In genomic region chr16:53672461-53672860, GRCh38 we compare ENCODE assay signal across 14 cellular contexts. TPM values are rescaled to one million over a fixed set of nuclear protein-coding genes. Genes with fewer than 3 reads are reported as not detected.
DNase-seq lines count a peak whose midpoint lies in the region; ATAC-seq, FAIRE-seq and TF ChIP-seq lines count a peak whose summit lies in the region.
"Had no signal": no experiment of that assay in that cellular context is flagged by ENCODE, and none has a peak within 500 bp of the region (broad histone marks: within the 10 kb centered on the region; RNA-seq: fewer than 3 reads in every experiment).

No MANE protein-coding gene starts in this region.

- ATAC-seq in HepG2 (peak; percentile 80), right lobe of liver (no peak), HG03108 (IDR thresholded peaks at IDR 0.05; ENCODE audit: unreplicated experiment) (no peak)

- no peaks in the 10 kb centered on the region; a peak in 1 of 5 replicates for H3K36me3 ChIP-seq in HepG2 (replicated peaks in 1 of 2; ENCODE audit: control insufficient read depth in 1 of 2, insufficient read depth in 2 of 2, low read length in 2 of 2)
- H3K36me3 ChIP-seq in right lobe of liver = no peaks in the 10 kb centered on the region
- no peaks in the 10 kb centered on the region for H3K36me3 ChIP-seq in H7 (replicated peaks; ENCODE audit: control insufficient read depth, insufficient read depth, low read length)

- TF ChIP-seq EP300 in HepG2 (IDR thresholded peaks at IDR 0.05; ENCODE audit: low read depth in 2 of 2, low read length in 2 of 2) (0 out of 4 replicates have a peak, but pooled peaks of 1 of the 2 experiments have one; percentile 43), HepG2 (CRISPR knock-in tag; IDR thresholded peaks at IDR 0.05; ENCODE audit: borderline replicate concordance) (no peak)

- H4K20me1 ChIP-seq in HepG2 (ENCODE audit: insufficient read depth, low read length) = no peaks in the 10 kb centered on the region

- H3K4me3 ChIP-seq in HepG2 (replicated peaks in 1 of 3; ENCODE audit: insufficient read depth in 1 of 3, low read depth in 2 of 3, low read length in 3 of 3) = no peak overlapping the region
- no peak overlapping the region for H3K4me3 ChIP-seq in right lobe of liver
- H3K4me3 ChIP-seq in H7 (ENCODE audit: insufficient read depth, low read depth, low read length) = no peak overlapping the region

- peaks cover 15% of the 10 kb centered on the region for H3K4me1 ChIP-seq in HepG2 (ENCODE audit: insufficient read depth, low read length)
- no peaks in the 10 kb centered on the region for H3K4me1 ChIP-seq in right lobe of liver

- CTCF ChIA-PET in HepG2 (lab: Yijun Ruan, JAX; ENCODE audit: low intra/inter-chr PET ratio, low total read pairs) = no interaction called here

- no peak overlapping the region for H3K4me2 ChIP-seq in HepG2 (ENCODE audit: low read depth, low read length)

- H3K9ac ChIP-seq in HepG2 (ENCODE audit: insufficient read depth, low read depth, low read length) = no peak overlapping the region

- FAIRE-seq in HepG2 (lab: Jason Lieb, UNC) = no peak
- FAIRE-seq: H1 had no signal

- intact Hi-C loops in HepG2 (cut with micrococcal nuclease; ENCODE audit: unreplicated experiment) (no loop called here), right lobe of liver (cut with DNase I) (no loop called here)

- DNase-seq in HepG2 (ENCODE audit: low spot score) = peak; percentile 80
- DNase-seq in right lobe of liver = no peak
- peak; percentile 14 for DNase-seq in NCI-H526 treated with DMSO at 0.1 percent for 48 hours (lab: John Stamatoyannopoulos, UW)
- DNase-seq in fibroblast of gingiva (ENCODE audit: low read depth) = peak; percentile 5
- no peak for DNase-seq in H7
- DNase-seq in midbrain (lab: John Stamatoyannopoulos, UW) = no peak
- DNase-seq: GF-D8, NCI-H187, NCI-H2171, OCI-M1, SHP77 treated with DMSO at 0.1 percent for 48 hours had no signal

- no peaks in the 10 kb centered on the region for H3K79me2 ChIP-seq in HepG2 (ENCODE audit: insufficient read depth, low read length)

- H3K9me3 ChIP-seq in HepG2 (ENCODE audit: low read length) (no peaks in the 10 kb centered on the region), right lobe of liver (no peaks in the 10 kb centered on the region)

- POLR2A ChIA-PET in HepG2 (lab: Yijun Ruan, JAX) = no interaction called here

- TF ChIP-seq CTCF in HepG2 (CRISPR knock-in tag; IDR thresholded peaks at IDR 0.05) (no peak), right lobe of liver (IDR thresholded peaks at IDR 0.05) (no peak)

- in situ Hi-C loops in HepG2 (cut with HindIII; ENCODE audit: extremely low pct_ligation_motif_present, low pct_unique_long_range_greater_than_20kb) = no loop called here

- H3K27ac ChIP-seq in HepG2 (ENCODE audit: extremely low read length, insufficient read depth, low read length) = peak overlapping the region; percentile 25
- no peak overlapping the region for H3K27ac ChIP-seq in right lobe of liver
- H3K27ac ChIP-seq: C4-2B had no signal

- H3K27me3 ChIP-seq in HepG2 (ENCODE audit: control insufficient read depth in 1 of 2, insufficient read depth in 2 of 2, low read length in 2 of 2) (no peaks in the 10 kb centered on the region), right lobe of liver (no peaks in the 10 kb centered on the region), H7 (ENCODE audit: control insufficient read depth, insufficient read depth, low read length) (no peaks in the 10 kb centered on the region)

- no peak overlapping the region for H2AFZ ChIP-seq in HepG2 (ENCODE audit: low read length)

- BruUV-seq in HepG2 (replicated peaks; lab: Mats Ljungman, UMichigan) = no TSS peak

- TF ChIP-seq POLR2A in HepG2 (IDR thresholded peaks at IDR 0.05; ENCODE audit: insufficient read depth in 1 of 2, low read depth in 2 of 2, low read length in 2 of 2) (no peak), right lobe of liver (IDR thresholded peaks at IDR 0.05) (no peak)

- TF ChIP-seq RAD21 in HepG2 (CRISPR knock-in tag; IDR thresholded peaks at IDR 0.05) = no peak

TF ChIP-seq in HepG2, 621 proteins besides CTCF, POLR2A, EP300 and RAD21 (continues in another document):
- TF ChIP-seq CREB1 (IDR thresholded peaks at IDR 0.05) (no peak), CREB1 (CRISPR knock-in tag; IDR thresholded peaks at IDR 0.05) (no peak), DPF2 (CRISPR knock-in tag; IDR thresholded peaks at IDR 0.05; ENCODE audit: borderline replicate concordance, low read depth) (0 out of 2 replicates have a peak, but pooled peaks have one; percentile 44), KLF12 (CRISPR knock-in tag; IDR thresholded peaks at IDR 0.05; ENCODE audit: borderline replicate concordance) (0 out of 2 replicates have a peak, but pooled peaks have one; percentile 32), ATF5 (CRISPR knock-in tag; IDR thresholded peaks at IDR 0.05; ENCODE audit: low read depth) (no peak), RAD51 (IDR thresholded peaks at IDR 0.05; ENCODE audit: borderline replicate concordance) (no peak), SOX5 (CRISPR knock-in tag; IDR thresholded peaks at IDR 0.05; ENCODE audit: borderline replicate concordance) (peak; percentile 21; the same call in 1 of the 2 replicates), HNF4A (CRISPR knock-in tag; IDR thresholded peaks at IDR 0.05) (peak; percentile 43; the same call in 1 of the 2 replicates), ZNF570 (CRISPR knock-in tag; IDR thresholded peaks at IDR 0.05; ENCODE audit: borderline replicate concordance) (no peak), BCL6 (CRISPR knock-in tag; IDR thresholded peaks at IDR 0.05) (peak; percentile 32; the same call in 1 of the 2 replicates)

RNA-seq across cellular contexts. Expression of gene RPGRIP1L, which starts 31.2 kb away (rescaled TPM):
- total RNA-seq in HepG2 (2016; rRNA removed; fragmentation: Illumina TruSeq; extraction: Trizol) (13.5 and 17.8 TPM in 2 replicates), right lobe of liver (1 to 10 TPM in 4 of 6 experiments, under 1 TPM in 2; 0.86 to 2.0 (median 1.3) TPM)
- total RNA-seq in HepG2 (2016; cell fraction: cytosol; rRNA removed; fragmentation: Illumina TruSeq; extraction: Trizol; ENCODE audit: low read depth) = 2.3 and 2.7 TPM in 2 replicates
- total RNA-seq in HepG2 (2016; cell fraction: insoluble cytoplasmic fraction; rRNA removed; fragmentation: Illumina TruSeq; extraction: Trizol) = 12.7 and 17.3 TPM in 2 replicates
- 5.5 and 5.7 TPM in 2 replicates for total RNA-seq in HepG2 (2016; cell fraction: membrane; rRNA removed; fragmentation: Illumina TruSeq; extraction: Trizol)
- total RNA-seq in HepG2 (2016; cell fraction: nucleus; rRNA removed; fragmentation: Illumina TruSeq; extraction: Trizol) = 22.9 and 23.1 TPM in 2 replicates
- polyA plus RNA-seq in HepG2 (2011; rRNA removed) = 3.6 and 5.0 TPM in 2 replicates
- 2.2 and 2.8 TPM in 2 replicates for polyA plus RNA-seq in HepG2 (2011; cell fraction: cytosol; rRNA removed)
- polyA plus RNA-seq in HepG2 (2011; cell fraction: nucleus; rRNA removed) = 3.6 and 3.9 TPM in 2 replicates
- polyA plus RNA-seq in HepG2 (2012) = 3.2 and 5.4 TPM in 2 replicates
- polyA plus RNA-seq in HepG2 (2016; cell fraction: cytosol; fragmentation: Illumina TruSeq; extraction: Trizol; ENCODE audit: low read depth) = 2.4 and 2.9 TPM in 2 replicates
- polyA plus RNA-seq in HepG2 (2016; cell fraction: insoluble cytoplasmic fraction; fragmentation: Illumina TruSeq; extraction: Trizol; ENCODE audit: low read depth) = 8.3 and 10.1 TPM in 2 replicates
- 3.0 and 3.7 TPM in 2 replicates for polyA plus RNA-seq in HepG2 (2016; cell fraction: membrane; fragmentation: Illumina TruSeq; extraction: Trizol; ENCODE audit: low read depth)
- polyA plus RNA-seq in HepG2 (2016; cell fraction: nucleus; fragmentation: Illumina TruSeq; extraction: Trizol; ENCODE audit: insufficient read depth, low read depth) = 9.8 and 12.2 TPM in 2 replicates
- polyA minus RNA-seq in HepG2 (2011; rRNA and poly(A)+ RNA removed; ENCODE audit: low replicate concordance) = 4.3 and 8.3 TPM in 2 replicates
- polyA minus RNA-seq in HepG2 (2011; cell fraction: cytosol; rRNA and poly(A)+ RNA removed) = 4.2 and 4.7 TPM in 2 replicates
- polyA minus RNA-seq in HepG2 (2011; cell fraction: nucleus; rRNA and poly(A)+ RNA removed) = 27.4 and 28.8 TPM in 2 replicates
- 6.2 and 8.3 TPM in 2 replicates for total RNA-seq in H7 (2014; rRNA removed; shearing (Covaris generic))

RNA-seq across cellular contexts. Expression of gene FTO, which starts 31.5 kb away (rescaled TPM):
- total RNA-seq in HepG2 (2016; rRNA removed; fragmentation: Illumina TruSeq; extraction: Trizol) (55.8 and 92.5 TPM in 2 replicates), right lobe of liver (10 to 100 TPM; 28.9 to 51.6 (median 33.6) TPM)
- 21.6 and 23.7 TPM in 2 replicates for total RNA-seq in HepG2 (2016; cell fraction: cytosol; rRNA removed; fragmentation: Illumina TruSeq; extraction: Trizol; ENCODE audit: low read depth)
- total RNA-seq in HepG2 (2016; cell fraction: insoluble cytoplasmic fraction; rRNA removed; fragmentation: Illumina TruSeq; extraction: Trizol) = 55.1 and 90.5 TPM in 2 replicates
- 18.2 and 20.9 TPM in 2 replicates for total RNA-seq in HepG2 (2016; cell fraction: membrane; rRNA removed; fragmentation: Illumina TruSeq; extraction: Trizol)
- total RNA-seq in HepG2 (2016; cell fraction: nucleus; rRNA removed; fragmentation: Illumina TruSeq; extraction: Trizol) = 58.8 and 60.1 TPM in 2 replicates
- polyA plus RNA-seq in HepG2 (2011; rRNA removed) = 41.6 and 43.3 TPM in 2 replicates
- 32.2 and 47.4 TPM in 2 replicates for polyA plus RNA-seq in HepG2 (2011; cell fraction: cytosol; rRNA removed)
- 14.4 and 21.0 TPM in 2 replicates for polyA plus RNA-seq in HepG2 (2011; cell fraction: nucleus; rRNA removed)
- 31.8 and 35.5 TPM in 2 replicates for polyA plus RNA-seq in HepG2 (2012)
- polyA plus RNA-seq in HepG2 (2016; cell fraction: cytosol; fragmentation: Illumina TruSeq; extraction: Trizol; ENCODE audit: low read depth) = 1.6 and 2.2 TPM in 2 replicates
- 69.2 and 71.7 TPM in 2 replicates for polyA plus RNA-seq in HepG2 (2016; cell fraction: insoluble cytoplasmic fraction; fragmentation: Illumina TruSeq; extraction: Trizol; ENCODE audit: low read depth)
- 7.3 and 8.2 TPM in 2 replicates for polyA plus RNA-seq in HepG2 (2016; cell fraction: membrane; fragmentation: Illumina TruSeq; extraction: Trizol; ENCODE audit: low read depth)
- 21.7 and 28.9 TPM in 2 replicates for polyA plus RNA-seq in HepG2 (2016; cell fraction: nucleus; fragmentation: Illumina TruSeq; extraction: Trizol; ENCODE audit: insufficient read depth, low read depth)
- 60.0 and 72.3 TPM in 2 replicates for polyA minus RNA-seq in HepG2 (2011; rRNA and poly(A)+ RNA removed; ENCODE audit: low replicate concordance)
- polyA minus RNA-seq in HepG2 (2011; cell fraction: cytosol; rRNA and poly(A)+ RNA removed) = 50.0 and 63.4 TPM in 2 replicates
- polyA minus RNA-seq in HepG2 (2011; cell fraction: nucleus; rRNA and poly(A)+ RNA removed) = 78.3 and 106 TPM in 2 replicates
- total RNA-seq in H7 (2014; rRNA removed; shearing (Covaris generic)) = 55.3 and 74.6 TPM in 2 replicates

Comparison
In these comparisons a context has a peak if more than half of its experiments do, and no peak if none do; other contexts are left out.
1. DNase-seq: peak in HepG2 (single experiment), NCI-H526 treated with DMSO at 0.1 percent for 48 hours (single experiment) and fibroblast of gingiva (single experiment); none in right lobe of liver (0 of 3), H7 (single experiment) and midbrain (single experiment).